11 cellular contexts compared by ENCODE assay signal in genomic region chr2:3470166-3470651, GRCh38. TPM values are rescaled to one million over a fixed set of nuclear protein-coding genes. Genes with fewer than 3 reads are reported as not detected.
DNase-seq lines count a peak whose midpoint lies in the region; ATAC-seq and TF ChIP-seq lines count a peak whose summit lies in the region.
"Had no signal": no experiment of that assay in that cellular context is flagged by ENCODE, and none has a peak within 500 bp of the region (broad histone marks: within the 10 kb centered on the region; RNA-seq: fewer than 3 reads in every experiment).

No MANE protein-coding gene starts in this region.

- WGBS in endodermal cell (ENCODE audit: insufficient coverage in 1 of 2, insufficient read length in 1 of 2), 2 experiments, result 94 to 96% methylated on average over 11 to 17 of the region's 17 CpGs

- H3K27me3 Mint-ChIP-seq in brain (no peaks in the 10 kb centered on the region), endodermal cell (ENCODE audit: insufficient read depth) (no peaks in the 10 kb centered on the region)
- H3K27me3 Mint-ChIP-seq: activated naive CD8-positive, alpha-beta T cell had no signal

- no peak overlapping the region for H3K4me3 Mint-ChIP-seq in brain
- no peak overlapping the region for H3K4me3 Mint-ChIP-seq in endodermal cell
- H3K4me3 Mint-ChIP-seq: activated naive CD8-positive, alpha-beta T cell had no signal

- H3K4me1 Mint-ChIP-seq in brain (peaks cover 31% of the 10 kb centered on the region), endodermal cell (no peaks in the 10 kb centered on the region)

- peaks cover 17% of the 10 kb centered on the region for H3K36me3 ChIP-seq in endodermal cell (ENCODE audit: control insufficient read depth, insufficient read depth, low read length)
- peaks cover 8% of the 10 kb centered on the region for H3K36me3 ChIP-seq in colonic mucosa

- DNase-seq in ELR (ENCODE audit: low read depth) (peak; percentile 81), left ventricle myocardium superior (peak; percentile 90), renal cortical epithelial cell (ENCODE audit: low read depth) (peak; percentile 17), endodermal cell (no peak), colonic mucosa (no peak), T1000 (lab: John Stamatoyannopoulos, UW) (no peak), NCI-H187 (lab: John Stamatoyannopoulos, UW) (no peak)
- DNase-seq: Calu3, NCI-H2029 treated with DMSO at 0.1 percent for 48 hours had no signal

- ATAC-seq in left ventricle myocardium superior, result peak; percentile 83

- H3K27ac Mint-ChIP-seq in brain (peak overlapping the region; percentile 4 to 94 (median 72)), endodermal cell (no peak overlapping the region)

- H3K4me1 ChIP-seq in endodermal cell (ENCODE audit: control insufficient read depth, insufficient read depth, low read length), result no peaks in the 10 kb centered on the region
- H3K4me1 ChIP-seq in colonic mucosa, result no peaks in the 10 kb centered on the region

- no peaks in the 10 kb centered on the region for H3K27me3 ChIP-seq in endodermal cell (ENCODE audit: control insufficient read depth, insufficient read depth, low read length, poor library complexity, severe bottlenecking)
- no peaks in the 10 kb centered on the region for H3K27me3 ChIP-seq in colonic mucosa

- H3K9ac ChIP-seq in endodermal cell (ENCODE audit: extremely low read depth, low read length, poor library complexity, severe bottlenecking) (no peak overlapping the region), colonic mucosa (ENCODE audit: low read depth in 2 of 2, low read length in 2 of 2) (no peak overlapping the region)

- H3K9me3 ChIP-seq in endodermal cell (ENCODE audit: control insufficient read depth, low read length), result no peaks in the 10 kb centered on the region
- H3K9me3 ChIP-seq in colonic mucosa, result no peaks in the 10 kb centered on the region

- H3K27ac ChIP-seq in endodermal cell (ENCODE audit: low read depth, low read length), result no peak overlapping the region
- H3K27ac ChIP-seq in colonic mucosa, result no peak overlapping the region

- H3K4me3 ChIP-seq in endodermal cell (ENCODE audit: low read length) (no peak overlapping the region), colonic mucosa (no peak overlapping the region)

- TF ChIP-seq CTCF in brain (conservative IDR thresholded peaks at IDR 0.05) (no peak), endodermal cell (conservative IDR thresholded peaks at IDR 0.05) (no peak), colonic mucosa (IDR thresholded peaks at IDR 0.05) (no peak)

- H3K9me3 Mint-ChIP-seq in brain (no peaks in the 10 kb centered on the region), endodermal cell (no peaks in the 10 kb centered on the region)

- H3K36me3 Mint-ChIP-seq in brain (peaks cover 53% of the 10 kb centered on the region), endodermal cell (ENCODE audit: low read depth) (peaks cover 38% of the 10 kb centered on the region)

- intact Hi-C loops in left ventricle myocardium superior (cut with micrococcal nuclease), result no loop called here
- intact Hi-C loops in colonic mucosa (cut with DNase I), result no loop called here

RNA-seq across cellular contexts. Expression of gene ADI1, which starts 49.1 kb away (rescaled TPM):
- 50.4 TPM for polyA plus RNA-seq in brain (ENCODE audit: insufficient read depth, low read depth, low replicate concordance)
- 153 TPM for total RNA-seq in left ventricle myocardium superior
- 32.5 and 35.3 TPM in 2 replicates for total RNA-seq in renal cortical epithelial cell
- 10 to 100 TPM; 27.1 to 40.1 TPM for total RNA-seq in endodermal cell
- 25.3 TPM for polyA plus RNA-seq in endodermal cell (2013, experiment 1 of 2)
- polyA plus RNA-seq in endodermal cell (2013, experiment 2 of 2), result 23.9 TPM
- 10 to 100 TPM; 83.2 to 83.5 TPM for total RNA-seq in colonic mucosa

Comparison
In these comparisons a context has a peak if more than half of its experiments do, and no peak if none do; other contexts are left out.
1. DNase-seq: peak in ELR (single experiment), left ventricle myocardium superior (single experiment) and renal cortical epithelial cell (single experiment); none in endodermal cell (single experiment), colonic mucosa (single experiment), T1000 (single experiment) and NCI-H187 (0 of 2).